18 cellular contexts compared by ENCODE assay signal in the genomic region with DNA sequence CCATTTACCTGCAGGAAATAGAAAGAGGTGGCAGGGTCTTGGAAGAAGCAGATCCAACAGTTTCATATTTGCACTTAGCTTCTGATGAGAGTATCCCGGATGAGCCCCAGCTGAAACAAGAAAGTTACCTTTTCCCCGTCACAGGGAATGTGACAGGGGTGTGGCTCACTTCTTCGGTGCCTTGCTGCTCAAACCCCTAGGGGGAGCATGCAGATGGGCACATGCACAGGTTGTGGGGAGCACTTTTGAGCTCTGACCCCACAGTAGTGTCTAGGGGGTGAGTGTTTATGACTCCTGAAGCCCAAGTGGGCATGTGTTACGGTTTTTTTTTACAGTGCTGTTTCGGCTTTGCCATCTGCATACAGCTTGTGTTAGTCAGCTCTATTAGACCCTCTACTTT.
DNase-seq lines count a peak whose midpoint lies in the region; ATAC-seq and TF ChIP-seq lines count a peak whose summit lies in the region.
"Had no signal": no experiment of that assay in that cellular context is flagged by ENCODE, and none has a peak within 500 bp of the region (broad histone marks: within the 10 kb centered on the region; RNA-seq: fewer than 3 reads in every experiment).

No MANE protein-coding gene starts in this region.

- dilution Hi-C loops in mammary epithelial cell (cut with HindIII; ENCODE audit: low sequenced_read_pairs), result no loop called here

- H3F3A ChIP-seq in GM23338 (replicated peaks; ENCODE audit: low read depth), result no peaks in the 10 kb centered on the region

- H3K9me3 ChIP-seq in mammary epithelial cell (replicated peaks; ENCODE audit: insufficient read depth, low read length), result no peaks in the 10 kb centered on the region

- no peak for TF ChIP-seq CTCF in MCF 10A (IDR thresholded peaks at IDR 0.05; ENCODE audit: unreplicated experiment)
- TF ChIP-seq CTCF in mammary epithelial cell (conservative IDR thresholded peaks at IDR 0.05 in 1 of 2, IDR thresholded peaks at IDR 0.05 in 1 of 2; ENCODE audit: extremely low read depth in 1 of 2, insufficient read depth in 1 of 2, low read depth in 1 of 2, low read length in 2 of 2), result no peak
- peak; percentile 44 to 73 for TF ChIP-seq CTCF in GM23338 (conservative IDR thresholded peaks at IDR 0.05; ENCODE audit: low read depth in 2 of 2)
- TF ChIP-seq CTCF in epithelial cell of esophagus (IDR thresholded peaks at IDR 0.05; ENCODE audit: insufficient read depth, low read depth, low read length, missing control alignments), result peak; percentile 2

- H3K27me3 ChIP-seq in mammary epithelial cell (ENCODE audit: insufficient read depth, low read length) (no peaks in the 10 kb centered on the region), GM23338 (ENCODE audit: insufficient read depth) (no peaks in the 10 kb centered on the region)
- H3K27me3 ChIP-seq: BLaER1 treated with 17β-estradiol and CSF1 and Interleukin-3, amounts not matched to agents 10 nM and 100 nM had no signal

- H3K27ac Mint-ChIP-seq in MCF 10A (ENCODE audit: low read depth, unreplicated experiment) (no peak overlapping the region), GM23338 (no peak overlapping the region)

- H3K27ac ChIP-seq in mammary epithelial cell (ENCODE audit: insufficient read depth, low read depth, low read length), result no peak overlapping the region
- no peak overlapping the region for H3K27ac ChIP-seq in GM23338 (ENCODE audit: low read depth)
- H3K27ac ChIP-seq: BLaER1 treated with 17β-estradiol and CSF1 and Interleukin-3, amounts not matched to agents 10 nM and 100 nM had no signal

- CTCF ChIA-PET in MCF 10A (lab: Yijun Ruan, JAX) (interaction anchor here (0.9 kb wide), 1 partner anchor 39 kb away, joined by 7 read pairs; no protein-coding TSS in a partner anchor), mammary epithelial cell (lab: Charles Lee; ENCODE audit: low non-redundant PET) (no interaction called here)

- no peak overlapping the region for H3K9ac ChIP-seq in mammary epithelial cell (ENCODE audit: insufficient read depth, low read length)
- H3K9ac ChIP-seq: BLaER1 treated with 17β-estradiol and CSF1 and Interleukin-3, amounts not matched to agents 10 nM and 100 nM had no signal

- BruUV-seq in MCF 10A (replicated peaks; lab: Mats Ljungman, UMichigan), result no TSS peak
- BruUV-seq in mammary epithelial cell (replicated peaks; lab: Mats Ljungman, UMichigan), result no TSS peak

- DNase-seq in MCF 10A (ENCODE audit: unreplicated experiment) (peak; percentile 2), mammary epithelial cell (no peak), GM23338 (ENCODE audit: low spot score) (peak; percentile 46), RPMI8226 (peak; percentile 6), epithelial cell of esophagus (ENCODE audit: low read depth) (no peak), ACHN (no peak)
- DNase-seq: 8988T, DMS 273 treated with DMSO at 0.1 percent for 48 hours, MM.1S, NCI-H1105 treated with DMSO at 0.1 percent for 48 hours, NCI-H2029 treated with DMSO at 0.1 percent for 48 hours, NCI-H2171 treated with DMSO at 0.1 percent for 48 hours, SHP77, T-helper 1 cell had no signal

- H4K20me1 ChIP-seq in mammary epithelial cell (ENCODE audit: insufficient read depth, low read length) (no peaks in the 10 kb centered on the region), GM23338 (replicated peaks; ENCODE audit: insufficient read depth) (no peaks in the 10 kb centered on the region)
- H4K20me1 ChIP-seq: BLaER1 treated with 17β-estradiol and CSF1 and Interleukin-3, amounts not matched to agents 10 nM and 100 nM had no signal

- H2AFZ ChIP-seq in mammary epithelial cell (ENCODE audit: low read depth, low read length), result no peak overlapping the region
- H2AFZ ChIP-seq in GM23338, result no peak overlapping the region

- H3K9me3 Mint-ChIP-seq in MCF 10A (ENCODE audit: unreplicated experiment) (no peaks in the 10 kb centered on the region), GM23338 (peaks cover 29% of the 10 kb centered on the region)

- H3K9me2 ChIP-seq in GM23338 (ENCODE audit: insufficient read depth), result no peaks in the 10 kb centered on the region

- no peak overlapping the region for H3K4me3 ChIP-seq in mammary epithelial cell (replicated peaks in 1 of 3; ENCODE audit: insufficient read depth in 1 of 3, low read depth in 2 of 3, low read length in 3 of 3)
- H3K4me3 ChIP-seq in GM23338, result no peak overlapping the region
- no peak overlapping the region for H3K4me3 ChIP-seq in epithelial cell of esophagus (ENCODE audit: low read length)
- H3K4me3 ChIP-seq: BLaER1 treated with 17β-estradiol and CSF1 and Interleukin-3, amounts not matched to agents 10 nM and 100 nM had no signal

- in situ Hi-C loops in mammary epithelial cell (cut with MboI; ENCODE audit: low sequenced_read_pairs in 2 of 2), result no loop called here
- in situ Hi-C loops in ACHN (cut with HindIII; ENCODE audit: low pct_ligation_motif_present, low pct_unique_long_range_greater_than_20kb, low sequenced_read_pairs), result no loop called here

- WGBS in mammary epithelial cell (ENCODE audit: low coverage, missing lambda C conversion rate), result 90% methylated on average over 2 of the region's 5 CpGs

- H3K4me1 ChIP-seq in mammary epithelial cell (ENCODE audit: insufficient read depth, low read length) (no peaks in the 10 kb centered on the region), GM23338 (ENCODE audit: insufficient read depth) (no peaks in the 10 kb centered on the region)
- H3K4me1 ChIP-seq: BLaER1 treated with 17β-estradiol and CSF1 and Interleukin-3, amounts not matched to agents 10 nM and 100 nM had no signal

- H3K36me3 Mint-ChIP-seq in MCF 10A (ENCODE audit: insufficient read depth, unreplicated experiment) (no peaks in the 10 kb centered on the region), GM23338 (ENCODE audit: low read depth) (peaks cover 17% of the 10 kb centered on the region; the same call in 2 of the 3 replicates)

- H3K4me2 ChIP-seq in mammary epithelial cell (ENCODE audit: insufficient read depth, low read depth, low read length) (no peak overlapping the region), GM23338 (no peak overlapping the region)
- H3K4me2 ChIP-seq: BLaER1 treated with 17β-estradiol and CSF1 and Interleukin-3, amounts not matched to agents 10 nM and 100 nM had no signal

- intact Hi-C loops in MCF 10A (cut with micrococcal nuclease), result no loop called here
- intact Hi-C loops in mammary epithelial cell (cut with micrococcal nuclease), result no loop called here

- H3K79me2 ChIP-seq in mammary epithelial cell (ENCODE audit: insufficient read depth, low read length), result no peaks in the 10 kb centered on the region
- H3K79me2 ChIP-seq in GM23338 (replicated peaks; ENCODE audit: insufficient read depth), result no peaks in the 10 kb centered on the region

- H3K4me1 Mint-ChIP-seq in MCF 10A (ENCODE audit: insufficient read depth, unreplicated experiment) (no peaks in the 10 kb centered on the region), GM23338 (no peaks in the 10 kb centered on the region)

- H3K27me3 Mint-ChIP-seq in MCF 10A (ENCODE audit: insufficient read depth, unreplicated experiment) (peaks cover 79% of the 10 kb centered on the region), GM23338 (ENCODE audit: insufficient read depth, low read depth, poor library complexity) (peaks cover 4% of the 10 kb centered on the region)

- H3K36me3 ChIP-seq in mammary epithelial cell (ENCODE audit: insufficient read depth, low read length) (no peaks in the 10 kb centered on the region), GM23338 (ENCODE audit: insufficient read depth) (no peaks in the 10 kb centered on the region)
- H3K36me3 ChIP-seq: BLaER1 treated with 17β-estradiol and CSF1 and Interleukin-3, amounts not matched to agents 10 nM and 100 nM had no signal

- POLR2A ChIA-PET in MCF 10A (lab: Yijun Ruan, JAX), result no interaction called here

- ATAC-seq in GM23338 (peak; percentile 87), HG02798 (IDR thresholded peaks at IDR 0.05; ENCODE audit: poor library complexity, unreplicated experiment) (no peak), GM21390 (IDR thresholded peaks at IDR 0.05; ENCODE audit: unreplicated experiment) (no peak)
- ATAC-seq: SK-N-SH treated with all-trans-retinoic acid at 6 μM for 48 hours had no signal

- H3K4me3 Mint-ChIP-seq in MCF 10A (ENCODE audit: unreplicated experiment) (no peak overlapping the region), GM23338 (no peak overlapping the region)

TF ChIP-seq in GM23338, 12 proteins besides CTCF, POLR2A, EP300 and RAD21 (continues in another document):
- TF ChIP-seq EZH2 (IDR thresholded peaks at IDR 0.05; ENCODE audit: low read depth, unreplicated experiment), result no peak
- TF ChIP-seq, protein P1, sequence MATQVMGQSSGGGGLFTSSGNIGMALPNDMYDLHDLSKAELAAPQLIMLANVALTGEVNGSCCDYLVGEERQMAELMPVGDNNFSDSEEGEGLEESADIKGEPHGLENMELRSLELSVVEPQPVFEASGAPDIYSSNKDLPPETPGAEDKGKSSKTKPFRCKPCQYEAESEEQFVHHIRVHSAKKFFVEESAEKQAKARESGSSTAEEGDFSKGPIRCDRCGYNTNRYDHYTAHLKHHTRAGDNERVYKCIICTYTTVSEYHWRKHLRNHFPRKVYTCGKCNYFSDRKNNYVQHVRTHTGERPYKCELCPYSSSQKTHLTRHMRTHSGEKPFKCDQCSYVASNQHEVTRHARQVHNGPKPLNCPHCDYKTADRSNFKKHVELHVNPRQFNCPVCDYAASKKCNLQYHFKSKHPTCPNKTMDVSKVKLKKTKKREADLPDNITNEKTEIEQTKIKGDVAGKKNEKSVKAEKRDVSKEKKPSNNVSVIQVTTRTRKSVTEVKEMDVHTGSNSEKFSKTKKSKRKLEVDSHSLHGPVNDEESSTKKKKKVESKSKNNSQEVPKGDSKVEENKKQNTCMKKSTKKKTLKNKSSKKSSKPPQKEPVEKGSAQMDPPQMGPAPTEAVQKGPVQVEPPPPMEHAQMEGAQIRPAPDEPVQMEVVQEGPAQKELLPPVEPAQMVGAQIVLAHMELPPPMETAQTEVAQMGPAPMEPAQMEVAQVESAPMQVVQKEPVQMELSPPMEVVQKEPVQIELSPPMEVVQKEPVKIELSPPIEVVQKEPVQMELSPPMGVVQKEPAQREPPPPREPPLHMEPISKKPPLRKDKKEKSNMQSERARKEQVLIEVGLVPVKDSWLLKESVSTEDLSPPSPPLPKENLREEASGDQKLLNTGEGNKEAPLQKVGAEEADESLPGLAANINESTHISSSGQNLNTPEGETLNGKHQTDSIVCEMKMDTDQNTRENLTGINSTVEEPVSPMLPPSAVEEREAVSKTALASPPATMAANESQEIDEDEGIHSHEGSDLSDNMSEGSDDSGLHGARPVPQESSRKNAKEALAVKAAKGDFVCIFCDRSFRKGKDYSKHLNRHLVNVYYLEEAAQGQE (IDR thresholded peaks at IDR 0.05; ENCODE audit: unreplicated experiment), result no peak
- TF ChIP-seq POLR2AphosphoS5 (IDR thresholded peaks at IDR 0.05; ENCODE audit: low read depth), result no peak
- TF ChIP-seq NANOG (IDR thresholded peaks at IDR 0.05; ENCODE audit: borderline replicate concordance), result no peak

Comparison
In these comparisons a context has a peak if more than half of its experiments do, and no peak if none do; other contexts are left out.
1. DNase-seq: peak in MCF 10A (single experiment), GM23338 (single experiment) and RPMI8226 (single experiment); none in mammary epithelial cell (single experiment), epithelial cell of esophagus (single experiment) and ACHN (single experiment).
2. CTCF ChIP-seq: peak in GM23338 (2 of 2) and epithelial cell of esophagus (single experiment); none in MCF 10A (single experiment) and mammary epithelial cell (0 of 2).